ENCODE assay signal across 38 cellular contexts in the genomic region with DNA sequence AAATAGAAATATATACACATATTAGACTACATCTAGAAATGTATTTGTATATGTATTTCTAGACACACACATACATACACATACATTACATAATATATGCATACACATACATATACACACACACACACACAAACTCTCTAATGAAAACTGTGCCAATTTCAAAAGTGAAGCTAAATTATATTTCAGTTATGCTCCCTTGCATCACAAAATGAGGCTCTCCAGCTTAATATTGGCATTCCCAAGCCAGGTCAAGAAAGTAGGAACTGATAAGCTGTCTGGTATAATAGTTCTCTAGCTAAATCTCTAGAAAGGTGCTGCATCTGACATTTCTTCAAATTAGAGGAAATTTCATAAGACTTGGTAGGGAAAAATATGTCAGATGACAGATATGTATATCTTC. TPM values are rescaled to one million over a fixed set of nuclear protein-coding genes. Genes with fewer than 3 reads are reported as not detected.
"Had no signal": no experiment of that assay in that cellular context is flagged by ENCODE, and none has a peak within 500 bp of the region (broad histone marks: within the 10 kb centered on the region; RNA-seq: fewer than 3 reads in every experiment).

No MANE protein-coding gene starts in this region.

- H3K36me3 ChIP-seq: MG63 had no signal

- H3K4me3 ChIP-seq: MG63 had no signal

- DNase-seq: Karpas-422, Kasumi-1, KG1, MG63, MM.1S, MV-4-11, NCI-H1048, NCI-H1092, NCI-H1092 treated with DMSO at 0.1 percent for 48 hours, NCI-H1105, NCI-H1105 treated with DMSO at 0.1 percent for 48 hours, NCI-H1417, NCI-H1417 treated with DMSO at 0.1 percent for 48 hours, NCI-H1436, NCI-H1436 treated with DMSO at 0.1 percent for 48 hours, NCI-H146, NCI-H1694, NCI-H1694 treated with DMSO at 0.1 percent for 48 hours, NCI-H187, NCI-H187 treated with DMSO at 0.1 percent for 48 hours, NCI-H1930, NCI-H2029, NCI-H2029 treated with DMSO at 0.1 percent for 48 hours, NCI-H2081, NCI-H2081 treated with DMSO at 0.1 percent for 48 hours, NCI-H2107, NCI-H2171, NCI-H2171 treated with DMSO at 0.1 percent for 48 hours, NCI-H2227 treated with DMSO at 0.1 percent for 48 hours, NCI-H226, NCI-H345, NCI-H446, NCI-H446 treated with DMSO at 0.1 percent for 48 hours had no signal

- H3K27ac ChIP-seq: KMS-11 had no signal

- H3K9me3 ChIP-seq: MG63 had no signal

- H3K27me3 ChIP-seq: MG63 had no signal

- H3K4me2 ChIP-seq: KMS-11 had no signal

RNA-seq across cellular contexts. Expression of gene GARIN6, which starts 56.9 kb away (rescaled TPM):
- total RNA-seq: LHCN-M2, M059J, MCF 10A, NCI-H460 had no signal
